ENCODE assay signal across 21 cellular contexts in genomic region chr19:1680976-1681375, GRCh38. TPM values are rescaled to one million over a fixed set of nuclear protein-coding genes. Genes with fewer than 3 reads are reported as not detected.
DNase-seq lines count a peak whose midpoint lies in the region; ATAC-seq and TF ChIP-seq lines count a peak whose summit lies in the region.
"Had no signal": no experiment of that assay in that cellular context is flagged by ENCODE, and none has a peak within 500 bp of the region (broad histone marks: within the 10 kb centered on the region; RNA-seq: fewer than 3 reads in every experiment).

No MANE protein-coding gene starts in this region.

- peak; percentile 37 for DNase-seq in Right ventricle myocardium inferior (ENCODE audit: missing footprints)
- no peak for DNase-seq in right atrium auricular region (ENCODE audit: low spot score)
- DNase-seq in endodermal cell, result peak; percentile 29
- no peak for DNase-seq in neural progenitor cell (ENCODE audit: low spot score)
- DNase-seq in stimulated activated CD4-positive, alpha-beta T cell treated with anti-CD3 and anti-CD28 coated beads, Interleukin-1b, Interleukin-23, amount 100 ng/mL, for 48 hours, result no peak
- no peak for DNase-seq in tibial nerve (ENCODE audit: low spot score in 2 of 2)
- DNase-seq: Calu3; CD8-positive, alpha-beta T cell; DMS 273 treated with DMSO at 0.1 percent for 48 hours; DMS53; DND-41; EL; HFFc6 had no signal

- H3K4me1 ChIP-seq in right atrium auricular region, result peaks cover 0 to 1% of the 10 kb centered on the region in 2 donors
- no peaks in the 10 kb centered on the region for H3K4me1 ChIP-seq in endodermal cell (ENCODE audit: control insufficient read depth, insufficient read depth, low read length)
- no peaks in the 10 kb centered on the region for H3K4me1 ChIP-seq in neural progenitor cell
- H3K4me1 ChIP-seq in tibial nerve, result peaks cover 0 to 2% (median 0%) of the 10 kb centered on the region in 4 donors

- H3K9me3 ChIP-seq in right atrium auricular region, result no peaks in the 10 kb centered on the region
- H3K9me3 ChIP-seq in endodermal cell (ENCODE audit: control insufficient read depth, low read length), result no peaks in the 10 kb centered on the region
- no peaks in the 10 kb centered on the region for H3K9me3 ChIP-seq in neural progenitor cell (ENCODE audit: low read depth)
- no peaks in the 10 kb centered on the region for H3K9me3 ChIP-seq in tibial nerve
- H3K9me3 ChIP-seq: BLaER1 treated with 17β-estradiol and CSF1 and Interleukin-3, amounts not matched to agents 10 nM and 100 nM had no signal

- ATAC-seq in Right ventricle myocardium inferior (no peak), GM19452 (IDR thresholded peaks at IDR 0.05; ENCODE audit: unreplicated experiment) (no peak)
- ATAC-seq: CD8-positive, alpha-beta T cell; GM12878; GM23338; HCT116; HepG2 had no signal

- H3K27me3 ChIP-seq in right atrium auricular region (peaks cover 3 to 7% of the 10 kb centered on the region in 2 donors), endodermal cell (ENCODE audit: control insufficient read depth, insufficient read depth, low read length, poor library complexity, severe bottlenecking) (peaks cover 43% of the 10 kb centered on the region), neural progenitor cell (peaks cover 100% of the 10 kb centered on the region), tibial nerve (peaks cover 0 to 88% of the 10 kb centered on the region in 2 donors)

- TF ChIP-seq POLR2A in tibial nerve (IDR thresholded peaks at IDR 0.05), result no peak

- no peak overlapping the region for H3K4me2 ChIP-seq in neural progenitor cell
- H3K4me2 ChIP-seq: BLaER1 treated with 17β-estradiol and CSF1 and Interleukin-3, amounts not matched to agents 10 nM and 100 nM; GM23338 had no signal

- 85 to 89% methylated on average over 6 to 11 of the region's 12 CpGs for WGBS in endodermal cell (ENCODE audit: insufficient coverage in 1 of 2, insufficient read length in 1 of 2), 2 experiments
- WGBS in tibial nerve, 2 donors, result 73 to 75% methylated on average over 12 of the region's 12 CpGs

- intact Hi-C loops in Right ventricle myocardium inferior (cut with DNase I), result no loop called here

- H3K27me3 Mint-ChIP-seq in endodermal cell (ENCODE audit: insufficient read depth) (peaks cover 70% of the 10 kb centered on the region), neural progenitor cell (ENCODE audit: insufficient read depth, low read depth) (peaks cover 32% of the 10 kb centered on the region)

- no peak overlapping the region for H3K27ac ChIP-seq in right atrium auricular region
- no peak overlapping the region for H3K27ac ChIP-seq in endodermal cell (ENCODE audit: low read depth, low read length)
- no peak overlapping the region for H3K27ac ChIP-seq in neural progenitor cell
- H3K27ac ChIP-seq in tibial nerve, result no peak overlapping the region
- H3K27ac ChIP-seq: BLaER1 treated with 17β-estradiol and CSF1 and Interleukin-3, amounts not matched to agents 10 nM and 100 nM had no signal

- no peaks in the 10 kb centered on the region for H3K36me3 ChIP-seq in right atrium auricular region
- H3K36me3 ChIP-seq in endodermal cell (ENCODE audit: control insufficient read depth, insufficient read depth, low read length), result no peaks in the 10 kb centered on the region
- H3K36me3 ChIP-seq in neural progenitor cell, result no peaks in the 10 kb centered on the region
- H3K36me3 ChIP-seq in tibial nerve, result no peaks in the 10 kb centered on the region
- H3K36me3 ChIP-seq: BLaER1 treated with 17β-estradiol and CSF1 and Interleukin-3, amounts not matched to agents 10 nM and 100 nM had no signal

- H3K79me2 ChIP-seq in neural progenitor cell (ENCODE audit: low read depth), result no peaks in the 10 kb centered on the region

- H3K27ac Mint-ChIP-seq in endodermal cell, result no peak overlapping the region
- H3K27ac Mint-ChIP-seq in neural progenitor cell, result no peak overlapping the region
- H3K27ac Mint-ChIP-seq: B cell; CD8-positive, alpha-beta T cell; GM23338; HFFc6; IgD-negative memory B cell had no signal

- H3F3A ChIP-seq in neural progenitor cell (ENCODE audit: low read depth), result no peaks in the 10 kb centered on the region

- no peak for TF ChIP-seq EP300 in tibial nerve (IDR thresholded peaks at IDR 0.05)

- H3K36me3 Mint-ChIP-seq in endodermal cell (ENCODE audit: low read depth) (no peaks in the 10 kb centered on the region), neural progenitor cell (no peaks in the 10 kb centered on the region)
- H3K36me3 Mint-ChIP-seq: CD8-positive, alpha-beta T cell; IgD-negative memory B cell had no signal

- no peaks in the 10 kb centered on the region for H3K9me3 Mint-ChIP-seq in endodermal cell
- no peaks in the 10 kb centered on the region for H3K9me3 Mint-ChIP-seq in neural progenitor cell
- H3K9me3 Mint-ChIP-seq: CD8-positive, alpha-beta T cell; GM23338; HFFc6; IgD-negative memory B cell had no signal

- H3K4me3 Mint-ChIP-seq in endodermal cell, result no peak overlapping the region
- peak overlapping the region; percentile 50 for H3K4me3 Mint-ChIP-seq in neural progenitor cell
- H3K4me3 Mint-ChIP-seq: B cell; CD8-positive, alpha-beta T cell; GM23338; HFFc6; IgD-negative memory B cell had no signal

- H4K20me1 ChIP-seq in neural progenitor cell (ENCODE audit: low read depth), result no peaks in the 10 kb centered on the region

- H3K4me3 ChIP-seq in right atrium auricular region, result no peak overlapping the region
- H3K4me3 ChIP-seq in endodermal cell (ENCODE audit: low read length), result no peak overlapping the region
- H3K4me3 ChIP-seq in neural progenitor cell, result no peak overlapping the region
- no peak overlapping the region for H3K4me3 ChIP-seq in tibial nerve
- H3K4me3 ChIP-seq: BLaER1 treated with 17β-estradiol and CSF1 and Interleukin-3, amounts not matched to agents 10 nM and 100 nM; GM12878; GM23338 had no signal

- TF ChIP-seq CTCF in right atrium auricular region (IDR thresholded peaks at IDR 0.05) (no peak), endodermal cell (conservative IDR thresholded peaks at IDR 0.05) (no peak), neural progenitor cell (IDR thresholded peaks at IDR 0.05) (no peak), tibial nerve (IDR thresholded peaks at IDR 0.05) (no peak)

- no peak overlapping the region for H2AFZ ChIP-seq in neural progenitor cell (replicated peaks)
- H2AFZ ChIP-seq: GM23338 had no signal

- no peaks in the 10 kb centered on the region for H3K4me1 Mint-ChIP-seq in endodermal cell
- peaks cover 3% of the 10 kb centered on the region for H3K4me1 Mint-ChIP-seq in neural progenitor cell
- H3K4me1 Mint-ChIP-seq: B cell, GM23338 had no signal

- H3K9ac ChIP-seq in endodermal cell (ENCODE audit: extremely low read depth, low read length, poor library complexity, severe bottlenecking) (no peak overlapping the region), neural progenitor cell (no peak overlapping the region)
- H3K9ac ChIP-seq: BLaER1 treated with 17β-estradiol and CSF1 and Interleukin-3, amounts not matched to agents 10 nM and 100 nM had no signal

RNA-seq across cellular contexts. Expression of gene TCF3, which starts 28.6 kb away (rescaled TPM):
- total RNA-seq in Right ventricle myocardium inferior (25.3 TPM), right atrium auricular region (10 to 100 TPM; 18.5 to 28.7 TPM), endodermal cell (100 to 1,000 TPM; 233 to 268 TPM), neural progenitor cell (ENCODE audit: low replicate concordance) (131 and 332 TPM in 2 replicates), tibial nerve (100 to 1,000 TPM in 1 of 4 donors, 10 to 100 TPM in 3; 23.4 to 299 (median 37.3) TPM)
- polyA plus RNA-seq in endodermal cell (2013, experiment 1 of 2), result 225 TPM
- 225 TPM for polyA plus RNA-seq in endodermal cell (2013, experiment 2 of 2)

Comparison
In these comparisons a context has a peak if more than half of its experiments do, and no peak if none do; other contexts are left out.
1. DNase-seq: peak in Right ventricle myocardium inferior (single experiment) and endodermal cell (single experiment); none in right atrium auricular region (single experiment), neural progenitor cell (single experiment), stimulated activated CD4-positive, alpha-beta T cell treated with anti-CD3 and anti-CD28 coated beads, Interleukin-1b, Interleukin-23, amount 100 ng/mL, for 48 hours (single experiment) and tibial nerve (0 of 2).